In genomic region chr15:36501063-36501678, GRCh38 we compare ENCODE assay signal across 8 cellular contexts.
DNase-seq lines count a peak whose midpoint lies in the region; ATAC-seq and TF ChIP-seq lines count a peak whose summit lies in the region.

No MANE protein-coding gene starts in this region.

- no peaks in the 10 kb centered on the region for H3K4me1 Mint-ChIP-seq in activated naive CD8-positive, alpha-beta T cell treated with anti-CD3 and anti-CD28 coated beads, Interleukin-2, amount 50 U/mL, for 24 hours
- H3K4me1 Mint-ChIP-seq in activated naive CD8-positive, alpha-beta T cell treated with anti-CD3 and anti-CD28 coated beads for 36 hours = no peaks in the 10 kb centered on the region
- H3K4me1 Mint-ChIP-seq in naive thymus-derived CD4-positive, alpha-beta T cell = no peaks in the 10 kb centered on the region
- no peaks in the 10 kb centered on the region for H3K4me1 Mint-ChIP-seq in activated T-cell treated with anti-CD3 and anti-CD28 coated beads, Interleukin-2, amount 50 U/mL, for 24 hours (ENCODE audit: low read depth)

- H4K20me1 ChIP-seq in SK-N-SH (ENCODE audit: insufficient read depth) = no peaks in the 10 kb centered on the region

- no peak for TF ChIP-seq EP300 in SK-N-SH (IDR thresholded peaks at IDR 0.05; ENCODE audit: borderline replicate concordance in 1 of 2, low read depth in 1 of 2, low read length in 1 of 2)

- no peak overlapping the region for H3K4me3 ChIP-seq in SK-N-SH (ENCODE audit: low read depth in 2 of 2, low read length in 1 of 2)
- H3K4me3 ChIP-seq in esophagus squamous epithelium = no peak overlapping the region
- no peak overlapping the region for H3K4me3 ChIP-seq in naive thymus-derived CD4-positive, alpha-beta T cell (ENCODE audit: low read length)

- ATAC-seq in activated naive CD8-positive, alpha-beta T cell treated with anti-CD3 and anti-CD28 coated beads, Interleukin-2, amount 50 U/mL, for 24 hours = peak; percentile 69
- peak; percentile 76 for ATAC-seq in HG02588 (IDR thresholded peaks at IDR 0.05; ENCODE audit: unreplicated experiment)
- ATAC-seq in naive thymus-derived CD4-positive, alpha-beta T cell = no peak

- CTCF ChIA-PET in SK-N-SH (lab: Yijun Ruan, JAX) = interaction anchor here (0.6 to 3.3 kb wide), 49 partner anchors 9 to 1423 kb away, joined by 3 to 18 read pairs (median 4); no protein-coding TSS in a partner anchor
- CTCF ChIA-PET in naive thymus-derived CD4-positive, alpha-beta T cell (lab: Charles Lee) = interaction anchor here (0.7 kb wide), 1 partner anchor 958 kb away, joined by 5 read pairs; no protein-coding TSS in a partner anchor

- no peaks in the 10 kb centered on the region for H3F3A ChIP-seq in SK-N-SH (replicated peaks; ENCODE audit: insufficient read depth)

- POLR2A ChIA-PET in SK-N-SH (lab: Yijun Ruan, JAX) = no interaction called here
- POLR2A ChIA-PET in naive thymus-derived CD4-positive, alpha-beta T cell (lab: Charles Lee) = no interaction called here

- H3K79me2 ChIP-seq in SK-N-SH (ENCODE audit: insufficient read depth) = no peaks in the 10 kb centered on the region

- H3K36me3 ChIP-seq in SK-N-SH (replicated peaks in 1 of 2; ENCODE audit: control insufficient read depth in 1 of 2, insufficient read depth in 2 of 2, low read length in 1 of 2) (no peaks in the 10 kb centered on the region), esophagus squamous epithelium (no peaks in the 10 kb centered on the region)
- no peaks in the 10 kb centered on the region for H3K36me3 ChIP-seq in naive thymus-derived CD4-positive, alpha-beta T cell (ENCODE audit: control insufficient read depth in 2 of 3, insufficient read depth in 3 of 3, low read length in 3 of 3)

- H3K27me3 ChIP-seq in SK-N-SH (ENCODE audit: insufficient read depth) (no peaks in the 10 kb centered on the region), esophagus squamous epithelium (no peaks in the 10 kb centered on the region)
- peaks cover 0 to 4% of the 10 kb centered on the region in 2 donors for H3K27me3 ChIP-seq in naive thymus-derived CD4-positive, alpha-beta T cell (ENCODE audit: control insufficient read depth in 2 of 2, insufficient read depth in 2 of 2, low read length in 2 of 2)

- H2AFZ ChIP-seq in SK-N-SH (ENCODE audit: low read depth) = peak overlapping the region; percentile 75

- no peaks in the 10 kb centered on the region for H3K9me3 Mint-ChIP-seq in activated naive CD8-positive, alpha-beta T cell treated with anti-CD3 and anti-CD28 coated beads, Interleukin-2, amount 50 U/mL, for 24 hours
- H3K9me3 Mint-ChIP-seq in activated naive CD8-positive, alpha-beta T cell treated with anti-CD3 and anti-CD28 coated beads for 36 hours = no peaks in the 10 kb centered on the region
- no peaks in the 10 kb centered on the region for H3K9me3 Mint-ChIP-seq in naive thymus-derived CD4-positive, alpha-beta T cell
- no peaks in the 10 kb centered on the region for H3K9me3 Mint-ChIP-seq in activated T-cell treated with anti-CD3 and anti-CD28 coated beads, Interleukin-2, amount 50 U/mL, for 24 hours

- H3K9me3 ChIP-seq in SK-N-SH (no peaks in the 10 kb centered on the region), esophagus squamous epithelium (no peaks in the 10 kb centered on the region)
- H3K9me3 ChIP-seq in naive thymus-derived CD4-positive, alpha-beta T cell (ENCODE audit: control insufficient read depth in 2 of 3, low read length in 3 of 3) = no peaks in the 10 kb centered on the region

- 11% methylated on average over 5 of the region's 5 CpGs for WGBS in SK-N-SH (ENCODE audit: low lambda C conversion rate)
- 24 to 29% methylated on average over 5 of the region's 5 CpGs for WGBS in esophagus squamous epithelium, 2 donors

- peak overlapping the region; percentile 4; the same call in 1 of the 2 replicates for H3K4me2 ChIP-seq in SK-N-SH

- H3K9ac ChIP-seq in SK-N-SH = no peak overlapping the region; the same call in 1 of the 2 replicates

- DNase-seq in activated naive CD8-positive, alpha-beta T cell treated with anti-CD3 and anti-CD28 coated beads, Interleukin-2, amount 50 U/mL, for 24 hours = no peak
- no peak for DNase-seq in activated naive CD8-positive, alpha-beta T cell treated with anti-CD3 and anti-CD28 coated beads for 36 hours
- DNase-seq in NCI-H128 (lab: John Stamatoyannopoulos, UW; ENCODE audit: unreplicated experiment) (peak; percentile 26), SK-N-SH (peak; percentile 57), esophagus squamous epithelium (lab: John Stamatoyannopoulos, UW) (no peak)
- DNase-seq in naive thymus-derived CD4-positive, alpha-beta T cell = peak in 5 of 9 donors; percentile 2 to 16 (median 10)
- DNase-seq in activated T-cell treated with anti-CD3 and anti-CD28 coated beads, Interleukin-2, amount 50 U/mL, for 24 hours = no peak

- TF ChIP-seq RAD21 in SK-N-SH (IDR thresholded peaks at IDR 0.05; ENCODE audit: low read length) = peak; percentile 98

- H3K4me3 Mint-ChIP-seq in activated naive CD8-positive, alpha-beta T cell treated with anti-CD3 and anti-CD28 coated beads, Interleukin-2, amount 50 U/mL, for 24 hours = no peak overlapping the region
- no peak overlapping the region for H3K4me3 Mint-ChIP-seq in activated naive CD8-positive, alpha-beta T cell treated with anti-CD3 and anti-CD28 coated beads for 36 hours
- no peak overlapping the region for H3K4me3 Mint-ChIP-seq in naive thymus-derived CD4-positive, alpha-beta T cell
- no peak overlapping the region for H3K4me3 Mint-ChIP-seq in activated T-cell treated with anti-CD3 and anti-CD28 coated beads, Interleukin-2, amount 50 U/mL, for 24 hours

- intact Hi-C loops in esophagus squamous epithelium (cut with DNase I) = loop anchor here (10.0 kb wide), 1 partner anchor 374 kb away; no protein-coding TSS in a partner anchor
- intact Hi-C loops in naive thymus-derived CD4-positive, alpha-beta T cell (cut with micrococcal nuclease) = loop anchor here (5.0 to 10.0 kb wide), 2 partner anchors 1381 to 1394 kb away; no protein-coding TSS in a partner anchor

- no peaks in the 10 kb centered on the region for H3K9me2 ChIP-seq in SK-N-SH

- H3K27me3 Mint-ChIP-seq in activated naive CD8-positive, alpha-beta T cell treated with anti-CD3 and anti-CD28 coated beads, Interleukin-2, amount 50 U/mL, for 24 hours = peaks cover 19% of the 10 kb centered on the region
- peaks cover 18% of the 10 kb centered on the region for H3K27me3 Mint-ChIP-seq in activated naive CD8-positive, alpha-beta T cell treated with anti-CD3 and anti-CD28 coated beads for 36 hours
- peaks cover 6 to 21% (median 16%) of the 10 kb centered on the region in 5 donors for H3K27me3 Mint-ChIP-seq in naive thymus-derived CD4-positive, alpha-beta T cell
- peaks cover 23% of the 10 kb centered on the region for H3K27me3 Mint-ChIP-seq in activated T-cell treated with anti-CD3 and anti-CD28 coated beads, Interleukin-2, amount 50 U/mL, for 24 hours

- TF ChIP-seq POLR2A in esophagus squamous epithelium (IDR thresholded peaks at IDR 0.05) = no peak

- H3K27ac ChIP-seq in SK-N-SH (ENCODE audit: low read depth in 2 of 2, low read length in 1 of 2) = peak overlapping the region; percentile 40 to 55
- peak overlapping the region in 1 of 4 donors; percentile 0 for H3K27ac ChIP-seq in esophagus squamous epithelium
- no peak overlapping the region for H3K27ac ChIP-seq in naive thymus-derived CD4-positive, alpha-beta T cell (ENCODE audit: low read depth, low read length)

- H3K27ac Mint-ChIP-seq in activated naive CD8-positive, alpha-beta T cell treated with anti-CD3 and anti-CD28 coated beads, Interleukin-2, amount 50 U/mL, for 24 hours = no peak overlapping the region
- no peak overlapping the region for H3K27ac Mint-ChIP-seq in activated naive CD8-positive, alpha-beta T cell treated with anti-CD3 and anti-CD28 coated beads for 36 hours
- no peak overlapping the region for H3K27ac Mint-ChIP-seq in naive thymus-derived CD4-positive, alpha-beta T cell
- no peak overlapping the region for H3K27ac Mint-ChIP-seq in activated T-cell treated with anti-CD3 and anti-CD28 coated beads, Interleukin-2, amount 50 U/mL, for 24 hours

- H3K4me1 ChIP-seq in SK-N-SH (ENCODE audit: control insufficient read depth in 1 of 2, insufficient read depth in 2 of 2, low read depth in 1 of 2, low read length in 1 of 2) (peaks cover 4 to 12% of the 10 kb centered on the region in 2 experiments; a peak in 2 of 4 replicates), esophagus squamous epithelium (peaks cover 0 to 3% (median 0%) of the 10 kb centered on the region in 3 donors)
- H3K4me1 ChIP-seq in naive thymus-derived CD4-positive, alpha-beta T cell (ENCODE audit: control insufficient read depth in 2 of 2, insufficient read depth in 2 of 2, low read length in 2 of 2) = no peaks in the 10 kb centered on the region

- no peaks in the 10 kb centered on the region for H3K36me3 Mint-ChIP-seq in activated naive CD8-positive, alpha-beta T cell treated with anti-CD3 and anti-CD28 coated beads, Interleukin-2, amount 50 U/mL, for 24 hours (ENCODE audit: low read depth)
- H3K36me3 Mint-ChIP-seq in activated naive CD8-positive, alpha-beta T cell treated with anti-CD3 and anti-CD28 coated beads for 36 hours = no peaks in the 10 kb centered on the region
- H3K36me3 Mint-ChIP-seq in naive thymus-derived CD4-positive, alpha-beta T cell = no peaks in the 10 kb centered on the region
- no peaks in the 10 kb centered on the region for H3K36me3 Mint-ChIP-seq in activated T-cell treated with anti-CD3 and anti-CD28 coated beads, Interleukin-2, amount 50 U/mL, for 24 hours (ENCODE audit: low read depth)

- TF ChIP-seq CTCF in SK-N-SH (IDR thresholded peaks at IDR 0.05) (peak; percentile 87), esophagus squamous epithelium (IDR thresholded peaks at IDR 0.05) (peak; percentile 27 to 76 (median 62))

TF ChIP-seq in SK-N-SH, 30 proteins besides CTCF, POLR2A, EP300 and RAD21:
- TF ChIP-seq MXI1 (IDR thresholded peaks at IDR 0.05; ENCODE audit: low read depth, low read length) (peak; percentile 29; the same call in 1 of the 2 replicates), FOXJ3 (CRISPR knock-in tag; IDR thresholded peaks at IDR 0.05) (no peak), SMC3 (IDR thresholded peaks at IDR 0.05; ENCODE audit: low read depth, low read length) (peak; percentile 89), IRF3 (IDR thresholded peaks at IDR 0.05; ENCODE audit: low read depth, low read length) (no peak)

Comparison
In these comparisons a context has a peak if more than half of its experiments do, and no peak if none do; other contexts are left out.
1. DNase-seq: peak in NCI-H128 (single experiment), SK-N-SH (single experiment) and naive thymus-derived CD4-positive, alpha-beta T cell (5 of 9); none in activated naive CD8-positive, alpha-beta T cell treated with anti-CD3 and anti-CD28 coated beads, Interleukin-2, amount 50 U/mL, for 24 hours (single experiment), activated naive CD8-positive, alpha-beta T cell treated with anti-CD3 and anti-CD28 coated beads for 36 hours (single experiment), esophagus squamous epithelium (single experiment) and activated T-cell treated with anti-CD3 and anti-CD28 coated beads, Interleukin-2, amount 50 U/mL, for 24 hours (single experiment).